Comparison of ENCODE assay signal across 14 cellular contexts in genomic region chr2:63818276-63818675, GRCh38.
"Had no signal": no experiment of that assay in that cellular context is flagged by ENCODE, and none has a peak within 500 bp of the region (broad histone marks: within the 10 kb centered on the region; RNA-seq: fewer than 3 reads in every experiment).

No MANE protein-coding gene starts in this region.

- H3K9me3 ChIP-seq: tibial artery, uterus had no signal

- H3K27ac Mint-ChIP-seq: activated CD4-positive, alpha-beta memory T cell treated with anti-CD3 and anti-CD28 coated beads for 36 hours; activated naive CD4-positive, alpha-beta T cell treated with anti-CD3 and anti-CD28 coated beads, Interleukin-2, amount 50 U/mL, for 72 hours; natural killer cell treated with Interleukin-12 subunit alpha and Interleukin-12 subunit beta and Interleukin-15 and Interleukin-18, amount 100 ng/mL, for 72 hours had no signal

- H3K9me3 Mint-ChIP-seq: activated CD4-positive, alpha-beta memory T cell treated with anti-CD3 and anti-CD28 coated beads for 36 hours; activated naive CD4-positive, alpha-beta T cell treated with anti-CD3 and anti-CD28 coated beads, Interleukin-2, amount 50 U/mL, for 72 hours; activated T-cell treated with anti-CD3 and anti-CD28 coated beads, Interleukin-2, amount 50 U/mL, for 4 hours; natural killer cell treated with Interleukin-12 subunit alpha and Interleukin-12 subunit beta and Interleukin-15 and Interleukin-18, amount 100 ng/mL, for 72 hours had no signal

- H3K36me3 ChIP-seq: brain microvascular endothelial cell, tibial artery, uterus had no signal

- H3K4me3 ChIP-seq: tibial artery, uterus had no signal

- H3K36me3 Mint-ChIP-seq: activated CD4-positive, alpha-beta memory T cell treated with anti-CD3 and anti-CD28 coated beads for 36 hours; activated naive CD4-positive, alpha-beta T cell treated with anti-CD3 and anti-CD28 coated beads, Interleukin-2, amount 50 U/mL, for 72 hours; natural killer cell treated with Interleukin-12 subunit alpha and Interleukin-12 subunit beta and Interleukin-15 and Interleukin-18, amount 100 ng/mL, for 72 hours had no signal

- DNase-seq: activated CD4-positive, alpha-beta memory T cell treated with anti-CD3 and anti-CD28 coated beads for 36 hours; activated effector memory CD4-positive, alpha-beta T cell treated with anti-CD3 and anti-CD28 coated beads, Interleukin-2, amount 50 U/mL, for 16 hours; activated T-cell treated with anti-CD3 and anti-CD28 coated beads, Interleukin-2, amount 50 U/mL, for 4 hours; amygdala; brain microvascular endothelial cell; dermis blood vessel endothelial cell; left cardiac atrium; stimulated activated CD4-positive, alpha-beta T cell treated with anti-CD3 and anti-CD28 coated beads, Interleukin-15, amount 100 ng/mL, for 24 hours; stimulated activated CD4-positive, alpha-beta T cell treated with anti-CD3 and anti-CD28 coated beads, Interleukin-4, amount 100 ng/mL, for 4 hours; T1000; tibial artery; uterus had no signal

- H3K27ac ChIP-seq: brain microvascular endothelial cell, tibial artery, uterus had no signal

- H3K4me3 Mint-ChIP-seq: activated CD4-positive, alpha-beta memory T cell treated with anti-CD3 and anti-CD28 coated beads for 36 hours; activated T-cell treated with anti-CD3 and anti-CD28 coated beads, Interleukin-2, amount 50 U/mL, for 4 hours; natural killer cell treated with Interleukin-12 subunit alpha and Interleukin-12 subunit beta and Interleukin-15 and Interleukin-18, amount 100 ng/mL, for 72 hours had no signal

- ATAC-seq: activated naive CD4-positive, alpha-beta T cell treated with anti-CD3 and anti-CD28 coated beads, Interleukin-2, amount 50 U/mL, for 72 hours; activated T-cell treated with anti-CD3 and anti-CD28 coated beads, Interleukin-2, amount 50 U/mL, for 4 hours; left cardiac atrium; natural killer cell treated with Interleukin-12 subunit alpha and Interleukin-12 subunit beta and Interleukin-15 and Interleukin-18, amount 100 ng/mL, for 72 hours had no signal

- H3K27me3 ChIP-seq: brain microvascular endothelial cell, tibial artery, uterus had no signal
